In the genomic region with DNA sequence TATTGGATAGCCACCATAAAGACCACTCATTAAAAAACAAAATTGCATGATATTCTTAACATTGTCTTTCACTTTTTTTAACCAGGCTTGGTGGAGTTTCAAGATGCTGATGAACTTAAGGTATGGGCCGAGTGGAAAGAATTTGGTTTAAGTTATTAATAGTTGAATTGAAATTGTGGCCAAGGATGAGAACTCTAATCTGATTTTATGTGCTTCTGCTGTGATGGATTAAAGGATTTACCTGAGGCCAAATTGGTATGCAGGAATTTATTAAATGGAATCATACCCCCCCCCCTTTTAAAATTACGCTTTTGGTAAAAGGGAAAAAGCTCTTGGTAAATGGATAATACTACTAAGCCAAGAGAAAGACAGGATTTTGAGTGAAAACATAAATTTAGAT, we compare ENCODE assay signal across 11 cellular contexts. TPM values are rescaled to one million over a fixed set of nuclear protein-coding genes. Genes with fewer than 3 reads are reported as not detected.
DNase-seq lines count a peak whose midpoint lies in the region; ATAC-seq and TF ChIP-seq lines count a peak whose summit lies in the region.
"Had no signal": no experiment of that assay in that cellular context is flagged by ENCODE, and none has a peak within 500 bp of the region (broad histone marks: within the 10 kb centered on the region; RNA-seq: fewer than 3 reads in every experiment).

No MANE protein-coding gene starts in this region.

- no peaks in the 10 kb centered on the region for H3K27me3 ChIP-seq in A673 (replicated peaks; ENCODE audit: insufficient read depth, low read depth, low read length, poor library complexity)
- no peaks in the 10 kb centered on the region for H3K27me3 ChIP-seq in GM23338 (ENCODE audit: insufficient read depth)
- no peaks in the 10 kb centered on the region for H3K27me3 ChIP-seq in iPS-20b (ENCODE audit: insufficient read depth, low read length)
- H3K27me3 ChIP-seq: pancreas had no signal

- CTCF ChIA-PET in A673 (lab: Charles Lee) = no interaction called here
- CTCF ChIA-PET in activated CD4-positive, alpha-beta memory T cell treated with anti-CD3 and anti-CD28 coated beads, Interleukin-2, amount 10 ng/mL, durations not matched to agents 7 days and 5 days (lab: Charles Lee) = interaction anchor here (0.6 to 1.5 kb wide), 7 partner anchors 11 to 250 kb away, joined by 3 to 5 read pairs (median 3); partner anchors contain the start of gene IL6

- H3K9ac ChIP-seq in iPS-20b (ENCODE audit: low read depth, low read length) = peak overlapping the region; percentile 97; the same call in 1 of the 2 replicates

- no peak for ATAC-seq in GM23338
- ATAC-seq in GM21528 (IDR thresholded peaks at IDR 0.05; ENCODE audit: low FRiP score, unreplicated experiment) = no peak
- no peak for ATAC-seq in naive thymus-derived CD8-positive, alpha-beta T cell
- ATAC-seq in HG03139 (IDR thresholded peaks at IDR 0.05; ENCODE audit: unreplicated experiment) = no peak
- ATAC-seq: pancreas had no signal

- POLR2A ChIA-PET in A673 (lab: Charles Lee; ENCODE audit: low non-redundant PET) = no interaction called here
- POLR2A ChIA-PET in activated CD4-positive, alpha-beta memory T cell treated with anti-CD3 and anti-CD28 coated beads, Interleukin-2, amount 10 ng/mL, durations not matched to agents 7 days and 5 days (lab: Charles Lee) = interaction anchor here (0.6 to 2.4 kb wide), 3 partner anchors 11 to 300 kb away, joined by 3 to 8 read pairs (median 4); no protein-coding TSS in a partner anchor
- POLR2A ChIA-PET in naive thymus-derived CD8-positive, alpha-beta T cell (lab: Charles Lee) = no interaction called here

- intact Hi-C loops in A673 (cut with micrococcal nuclease; ENCODE audit: unreplicated experiment) = no loop called here

- H3K36me3 ChIP-seq in A673 (ENCODE audit: insufficient read depth, low read length, poor library complexity, severe bottlenecking) (peaks cover 29% of the 10 kb centered on the region), GM23338 (ENCODE audit: insufficient read depth) (peaks cover 32% of the 10 kb centered on the region; the same call in 1 of the 2 replicates), iPS-20b (ENCODE audit: insufficient read depth, low read depth, low read length) (peaks cover 55% of the 10 kb centered on the region)
- H3K36me3 ChIP-seq: pancreas had no signal

- peaks cover 57% of the 10 kb centered on the region for H3K36me3 Mint-ChIP-seq in GM23338 (ENCODE audit: low read depth)
- peaks cover 48% of the 10 kb centered on the region for H3K36me3 Mint-ChIP-seq in activated CD4-positive, alpha-beta memory T cell treated with anti-CD3 and anti-CD28 coated beads, Interleukin-2, amount 10 ng/mL, durations not matched to agents 7 days and 5 days (ENCODE audit: low read depth)
- H3K36me3 Mint-ChIP-seq in naive thymus-derived CD8-positive, alpha-beta T cell = peaks cover 0 to 44% (median 0%) of the 10 kb centered on the region in 3 donors

- no peaks in the 10 kb centered on the region for H3K9me3 Mint-ChIP-seq in GM23338
- H3K9me3 Mint-ChIP-seq in activated CD4-positive, alpha-beta memory T cell treated with anti-CD3 and anti-CD28 coated beads, Interleukin-2, amount 10 ng/mL, durations not matched to agents 7 days and 5 days = no peaks in the 10 kb centered on the region
- H3K9me3 Mint-ChIP-seq in naive thymus-derived CD8-positive, alpha-beta T cell = no peaks in the 10 kb centered on the region

- H3K4me1 Mint-ChIP-seq in GM23338 = peaks cover 51% of the 10 kb centered on the region
- H3K4me1 Mint-ChIP-seq in activated CD4-positive, alpha-beta memory T cell treated with anti-CD3 and anti-CD28 coated beads, Interleukin-2, amount 10 ng/mL, durations not matched to agents 7 days and 5 days = peaks cover 47% of the 10 kb centered on the region
- H3K4me1 Mint-ChIP-seq in naive thymus-derived CD8-positive, alpha-beta T cell = peaks cover 12 to 29% (median 26%) of the 10 kb centered on the region in 4 donors

- H3K4me1 ChIP-seq in A673 (ENCODE audit: insufficient read depth, low read length, poor library complexity, severe bottlenecking) = peaks cover 25% of the 10 kb centered on the region
- H3K4me1 ChIP-seq in GM23338 (ENCODE audit: insufficient read depth) = peaks cover 37% of the 10 kb centered on the region
- H3K4me1 ChIP-seq in iPS-20b (ENCODE audit: insufficient read depth, low read length) = peaks cover 16% of the 10 kb centered on the region

- H3K9me3 ChIP-seq in A673 (ENCODE audit: low read depth, low read length, poor library complexity, severe bottlenecking) (no peaks in the 10 kb centered on the region), iPS-20b (ENCODE audit: insufficient read depth, low read depth, low read length) (no peaks in the 10 kb centered on the region)
- H3K9me3 ChIP-seq: Caco-2, pancreas had no signal

- H2AFZ ChIP-seq in GM23338 = no peak overlapping the region

- H3K4me3 ChIP-seq in A673 (ENCODE audit: low read depth, low read length, poor library complexity, severe bottlenecking) = peak overlapping the region; percentile 75
- H3K4me3 ChIP-seq in GM23338 = peak overlapping the region; percentile 89; the same call in 1 of the 2 replicates
- peak overlapping the region; percentile 17; the same call in 1 of the 2 replicates for H3K4me3 ChIP-seq in iPS-20b (ENCODE audit: low read length)

- BruUV-seq in A673 (replicated peaks; lab: Mats Ljungman, UMichigan) = no TSS peak

- no peaks in the 10 kb centered on the region for H4K20me1 ChIP-seq in GM23338 (replicated peaks; ENCODE audit: insufficient read depth)

- TF ChIP-seq CTCF in A673 (conservative IDR thresholded peaks at IDR 0.05; ENCODE audit: low read depth, low read length) (no peak), GM23338 (conservative IDR thresholded peaks at IDR 0.05; ENCODE audit: low read depth in 2 of 2) (no peak)

- peak overlapping the region; percentile 57 for H3K4me3 Mint-ChIP-seq in GM23338
- peak overlapping the region; percentile 65 for H3K4me3 Mint-ChIP-seq in activated CD4-positive, alpha-beta memory T cell treated with anti-CD3 and anti-CD28 coated beads, Interleukin-2, amount 10 ng/mL, durations not matched to agents 7 days and 5 days
- peak overlapping the region in 3 of 10 donors; percentile 4 to 36 (median 15) for H3K4me3 Mint-ChIP-seq in naive thymus-derived CD8-positive, alpha-beta T cell

- H3K27ac Mint-ChIP-seq in GM23338 = peak overlapping the region; percentile 91
- H3K27ac Mint-ChIP-seq in activated CD4-positive, alpha-beta memory T cell treated with anti-CD3 and anti-CD28 coated beads, Interleukin-2, amount 10 ng/mL, durations not matched to agents 7 days and 5 days = no peak overlapping the region
- no peak overlapping the region for H3K27ac Mint-ChIP-seq in naive thymus-derived CD8-positive, alpha-beta T cell

- 0 out of 2 replicates have a peak overlapping the region, but pooled peaks have one; percentile 81 for H3K4me2 ChIP-seq in GM23338

- no peak overlapping the region for H3K27ac ChIP-seq in A673 (ENCODE audit: low read depth, low read length, poor library complexity, severe bottlenecking)
- H3K27ac ChIP-seq in GM23338 (ENCODE audit: low read depth) = peak overlapping the region; percentile 90
- no peak overlapping the region for H3K27ac ChIP-seq in iPS-20b (ENCODE audit: low read length)
- H3K27ac ChIP-seq: pancreas had no signal

- no peak for DNase-seq in A673 (ENCODE audit: low spot score)
- no peak for DNase-seq in GM23338 (ENCODE audit: low spot score)
- DNase-seq in activated CD4-positive, alpha-beta memory T cell treated with anti-CD3 and anti-CD28 coated beads, Interleukin-2, amount 10 ng/mL, durations not matched to agents 7 days and 5 days = no peak
- no peak for DNase-seq in naive thymus-derived CD8-positive, alpha-beta T cell
- DNase-seq in NCI-H2107 treated with DMSO at 0.1 percent for 48 hours (lab: John Stamatoyannopoulos, UW; ENCODE audit: unreplicated experiment) = no peak
- DNase-seq: Caco-2, NCI-H1092 treated with DMSO at 0.1 percent for 48 hours had no signal

- H3K9me2 ChIP-seq in GM23338 (ENCODE audit: insufficient read depth) = no peaks in the 10 kb centered on the region

- H3K27me3 Mint-ChIP-seq in GM23338 (ENCODE audit: insufficient read depth, low read depth, poor library complexity) = peaks cover 6% of the 10 kb centered on the region
- peaks cover 3% of the 10 kb centered on the region for H3K27me3 Mint-ChIP-seq in activated CD4-positive, alpha-beta memory T cell treated with anti-CD3 and anti-CD28 coated beads, Interleukin-2, amount 10 ng/mL, durations not matched to agents 7 days and 5 days
- no peaks in the 10 kb centered on the region for H3K27me3 Mint-ChIP-seq in naive thymus-derived CD8-positive, alpha-beta T cell

- H3F3A ChIP-seq in GM23338 (replicated peaks; ENCODE audit: low read depth) = peaks cover 20% of the 10 kb centered on the region

- peaks cover 15% of the 10 kb centered on the region for H3K79me2 ChIP-seq in GM23338 (replicated peaks; ENCODE audit: insufficient read depth)

TF ChIP-seq in GM23338, 12 proteins besides CTCF, POLR2A, EP300 and RAD21 (continues in another document):
- TF ChIP-seq ZNF114 (CRISPR knock-in tag; IDR thresholded peaks at IDR 0.05) = no peak
- TF ChIP-seq EZH2 (IDR thresholded peaks at IDR 0.05; ENCODE audit: low read depth, unreplicated experiment) = no peak

RNA-seq across cellular contexts. Expression of gene TOMM7, which starts 33.8 kb away (rescaled TPM):
- total RNA-seq in A673 (2021) = 149 and 175 TPM in 2 replicates
- total RNA-seq in GM23338 (2014; rRNA removed; shearing (Covaris generic)) = 131 and 164 TPM in 2 replicates
- 791 and 920 TPM in 2 replicates for polyA plus RNA-seq in GM23338 (2016; fragmentation: Nextera tagmentation; extraction: Ambion mirVana)
- 100 to 1,000 TPM; 279 to 280 TPM for total RNA-seq in activated CD4-positive, alpha-beta memory T cell treated with anti-CD3 and anti-CD28 coated beads, Interleukin-2, amount 10 ng/mL, durations not matched to agents 7 days and 5 days
- total RNA-seq in naive thymus-derived CD8-positive, alpha-beta T cell = 100 to 1,000 TPM; 675 to 780 TPM
- polyA plus RNA-seq in naive thymus-derived CD8-positive, alpha-beta T cell = 100 to 1,000 TPM; 309 to 462 (median 320) TPM

Comparison
In these comparisons a context has a peak if more than half of its experiments do, and no peak if none do; other contexts are left out.
1. H3K4me3 ChIP-seq: peak in every context shown above with its lines; median percentile 89 in GM23338; 75 in A673; 17 in iPS-20b.